In the genomic region with DNA sequence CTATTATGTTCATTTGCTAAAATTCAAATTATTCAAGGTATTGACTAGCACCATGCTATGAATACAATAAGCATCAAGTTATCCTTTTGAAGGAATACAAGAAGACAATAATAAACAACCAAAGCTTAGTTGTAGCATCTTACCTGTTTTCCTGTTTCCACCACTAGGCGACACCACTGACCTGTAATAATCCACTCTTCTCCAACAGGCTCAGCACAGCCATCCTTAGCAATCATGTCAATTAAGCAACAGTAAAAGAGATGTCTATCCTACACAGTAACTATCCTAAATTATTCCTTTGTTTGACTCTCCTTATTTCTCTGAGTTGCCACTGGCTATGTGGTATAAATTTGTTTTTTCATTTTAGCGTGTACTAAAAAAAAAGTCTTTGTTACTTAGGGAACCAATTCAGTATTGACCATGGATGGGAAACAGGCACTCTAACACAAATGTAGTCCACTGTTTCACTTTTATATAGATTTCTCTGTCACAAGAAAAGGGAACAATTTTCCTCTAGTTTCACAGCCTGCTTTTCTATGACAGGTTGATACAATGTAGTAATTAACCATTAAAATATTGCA, we compare ENCODE assay signal across 8 cellular contexts. TPM values are rescaled to one million over a fixed set of nuclear protein-coding genes. Genes with fewer than 3 reads are reported as not detected.
A peak's percentile ranks its signal among the peaks of the same experiment; 100 is the strongest.
DNase-seq lines count a peak whose midpoint lies in the region; ATAC-seq, FAIRE-seq and TF ChIP-seq lines count a peak whose summit lies in the region.

No MANE protein-coding gene starts in this region.

- TF ChIP-seq POLR2A in A549 (IDR thresholded peaks at IDR 0.05; ENCODE audit: low read length) = no peak

- TF ChIP-seq CTCF in A549 (IDR thresholded peaks at IDR 0.05) = peak; percentile 98
- peak; percentile 80 for TF ChIP-seq CTCF in GM06990 (IDR thresholded peaks at IDR 0.05; ENCODE audit: insufficient read depth, low read length, poor library complexity, severe bottlenecking)

- CTCF ChIA-PET in A549 (lab: Yijun Ruan, JAX) = interaction anchor here (0.6 to 12.7 kb wide), 42 partner anchors 9 to 342 kb away, joined by 3 to 309 read pairs (median 4); a partner anchor contains a TSS

- H3K36me3 ChIP-seq in GM06990 (ENCODE audit: control insufficient read depth, insufficient read depth, low read length) = no peaks in the 10 kb centered on the region

- ATAC-seq in A549 = peak; percentile 95 to 96
- ATAC-seq in HG02642 (IDR thresholded peaks at IDR 0.05; ENCODE audit: poor library complexity, unreplicated experiment) = peak; percentile 72
- ATAC-seq in Right ventricle myocardium superior (ENCODE audit: poor library complexity) = peak; percentile 80
- no peak for ATAC-seq in HG03571 (IDR thresholded peaks at IDR 0.05; ENCODE audit: unreplicated experiment)

- no peak overlapping the region for H3K4me2 ChIP-seq in A549

- peak; percentile 97 to 99 for TF ChIP-seq RAD21 in A549 (conservative IDR thresholded peaks at IDR 0.05 in 1 of 2, IDR thresholded peaks at IDR 0.05 in 1 of 2)

- H3K4me3 ChIP-seq in A549 (no peak overlapping the region), GM06990 (replicated peaks; ENCODE audit: low read depth, low read length) (no peak overlapping the region)

- 1% methylated on average over 2 of the region's 2 CpGs for WGBS in A549 (ENCODE audit: missing lambda C conversion rate)

- H3K9me3 ChIP-seq in A549 = no peaks in the 10 kb centered on the region

- intact Hi-C loops in Right ventricle myocardium superior (cut with DNase I) = loop anchor here (5.0 kb wide), 2 partner anchors 187 to 342 kb away; no protein-coding TSS in a partner anchor

- FAIRE-seq in A549 (lab: Jason Lieb, UNC) = peak; percentile 73

- H3K4me1 ChIP-seq in A549 = no peaks in the 10 kb centered on the region

- TF ChIP-seq EP300 in A549 (IDR thresholded peaks at IDR 0.05) = no peak

- POLR2A ChIA-PET in A549 (lab: Yijun Ruan, JAX) = interaction anchor here (1.0 kb wide), 1 partner anchor 340 kb away, joined by 4 read pairs; no protein-coding TSS in a partner anchor

- no peak overlapping the region for H3K27ac ChIP-seq in A549

- DNase-seq in A549 (ENCODE audit: low read depth in 1 of 2, low spot score in 1 of 2) (peak; percentile 8 to 73), GM06990 (ENCODE audit: extremely low read depth, insufficient read length) (peak; percentile 7), NCI-H2029 (lab: John Stamatoyannopoulos, UW) (peak; percentile 37), Right ventricle myocardium superior (no peak), renal cortical epithelial cell (ENCODE audit: low read depth) (peak; percentile 73)
- peak; percentile 7 to 28 for DNase-seq in activated CD4-positive, alpha-beta T cell treated with anti-CD3 and anti-CD28 coated beads, Interleukin-2, amount 50 U/mL, for 48 hours

- no peaks in the 10 kb centered on the region; the same call in 1 of the 2 replicates for H3K27me3 ChIP-seq in GM06990 (replicated peaks; ENCODE audit: control insufficient read depth, insufficient read depth, low read length)

TF ChIP-seq in A549, 52 proteins besides CTCF, POLR2A, EP300 and RAD21:
- TF ChIP-seq TFCP2L1 (CRISPR knock-in tag; IDR thresholded peaks at IDR 0.05) (no peak), CEBPB (IDR thresholded peaks at IDR 0.05) (0 out of 4 replicates have a peak, but pooled peaks of 1 of the 2 experiments have one; percentile 7), SMC3 (IDR thresholded peaks at IDR 0.05) (peak; percentile 98), NR3C1 (IDR thresholded peaks at IDR 0.05) (no peak)

RNA-seq across cellular contexts. Expression of a gene that starts 46.2 kb away (rescaled TPM):
- polyA plus RNA-seq in A549 (2011; rRNA removed) (not detected in 2 replicates), A549 (2017; fragmentation: RNase III; extraction: RNeasy Plus Mini Kit Qiagen cat#74134 plus additional on column Dnase treatment) (not detected in 3 replicates)
- polyA plus RNA-seq in A549 (2012; cell fraction: cytosol; rRNA removed) = not detected in 2 replicates
- not detected in 2 replicates for polyA plus RNA-seq in A549 (2012; cell fraction: nucleus; rRNA removed)
- not detected in 2 replicates for polyA minus RNA-seq in A549 (2011; rRNA and poly(A)+ RNA removed)
- total RNA-seq in Right ventricle myocardium superior (not detected), renal cortical epithelial cell (0.05 TPM in 1 of 2 replicates, not detected in the other)
